Comparison of ENCODE assay signal across 10 cellular contexts in genomic region chr2:65710779-65711295, GRCh38.
A peak's percentile ranks its signal among the peaks of the same experiment; 100 is the strongest.
DNase-seq lines count a peak whose midpoint lies in the region; ATAC-seq and TF ChIP-seq lines count a peak whose summit lies in the region.
"Had no signal": no experiment of that assay in that cellular context is flagged by ENCODE, and none has a peak within 500 bp of the region (broad histone marks: within the 10 kb centered on the region; RNA-seq: fewer than 3 reads in every experiment).

No MANE protein-coding gene starts in this region.

- ATAC-seq in GM18909 (IDR thresholded peaks at IDR 0.05; ENCODE audit: poor library complexity, unreplicated experiment) = peak; percentile 53

- H3K27ac ChIP-seq in coronary artery = no peak overlapping the region

- H3K4me3 ChIP-seq in AG10803 (ENCODE audit: low read length) = no peak overlapping the region
- no peak overlapping the region for H3K4me3 ChIP-seq in fibroblast of villous mesenchyme (ENCODE audit: low read depth, low read length)
- H3K4me3 ChIP-seq in coronary artery = no peak overlapping the region
- H3K4me3 ChIP-seq: lung had no signal

- peak; percentile 28; the same call in 1 of the 2 replicates for TF ChIP-seq CTCF in AG10803 (conservative IDR thresholded peaks at IDR 0.05; ENCODE audit: low read length)
- TF ChIP-seq CTCF in fibroblast of villous mesenchyme (IDR thresholded peaks at IDR 0.05; ENCODE audit: insufficient read depth, low read depth, low read length) = peak; percentile 52
- no peak for TF ChIP-seq CTCF in coronary artery (IDR thresholded peaks at IDR 0.05)

- DNase-seq in AG10803 (ENCODE audit: low read depth) (peak; percentile 3), NCI-H82 treated with DMSO at 0.1 percent for 48 hours (lab: John Stamatoyannopoulos, UW; ENCODE audit: unreplicated experiment) (peak; percentile 8), fibroblast of villous mesenchyme (ENCODE audit: low read depth) (peak; percentile 34), coronary artery (ENCODE audit: low spot score) (no peak), hypothalamus (lab: John Stamatoyannopoulos, UW) (no peak), nucleus accumbens (lab: John Stamatoyannopoulos, UW) (no peak)
- no peak for DNase-seq in activated CD8-positive, alpha-beta memory T cell treated with anti-CD3 and anti-CD28 coated beads for 24 hours
- DNase-seq: GF-D8 had no signal

Comparison
In these comparisons a context has a peak if more than half of its experiments do, and no peak if none do; other contexts are left out.
1. DNase-seq: peak in AG10803 (single experiment), NCI-H82 treated with DMSO at 0.1 percent for 48 hours (single experiment) and fibroblast of villous mesenchyme (single experiment); none in coronary artery (single experiment), hypothalamus (0 of 51), activated CD8-positive, alpha-beta memory T cell treated with anti-CD3 and anti-CD28 coated beads for 24 hours (single experiment) and nucleus accumbens (0 of 56).